Comparison of ENCODE assay signal across 8 cellular contexts in the genomic region with DNA sequence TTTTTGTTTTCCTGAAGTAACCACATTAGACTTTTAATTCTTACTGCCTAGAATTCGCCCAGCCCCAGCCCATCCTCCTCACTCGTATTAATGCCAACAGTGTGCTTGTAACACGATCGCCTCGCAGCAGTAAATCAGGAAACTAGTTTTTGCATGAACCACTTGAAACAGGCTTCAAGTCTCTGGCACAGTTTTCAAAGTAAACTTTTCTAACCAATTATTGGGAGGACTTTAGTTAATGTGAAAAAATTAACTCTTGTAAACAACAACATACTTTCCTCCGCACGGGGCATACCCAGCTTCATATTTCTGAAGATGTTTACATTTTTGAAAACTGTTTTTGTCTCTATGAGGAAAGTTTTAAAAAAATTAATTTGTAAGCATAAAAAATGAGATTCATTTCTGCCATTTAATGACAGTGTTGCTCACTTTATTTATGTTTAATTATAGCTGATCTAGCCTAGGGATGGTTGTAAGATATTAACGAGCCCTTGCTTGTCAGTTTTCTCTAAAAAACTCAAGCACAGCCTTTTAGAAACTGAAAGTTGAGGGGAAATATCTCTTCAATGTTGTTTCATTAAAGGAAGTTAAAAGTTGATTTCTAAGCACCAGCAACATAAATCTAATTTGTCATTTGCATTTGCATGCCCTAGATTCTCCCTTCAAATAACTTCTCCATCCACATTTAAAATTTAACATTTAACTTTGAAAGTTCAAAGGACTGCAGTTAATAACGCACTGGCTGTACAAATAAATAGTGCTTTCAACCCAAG. TPM values are rescaled to one million over a fixed set of nuclear protein-coding genes. Genes with fewer than 3 reads are reported as not detected.
DNase-seq lines count a peak whose midpoint lies in the region; ATAC-seq and TF ChIP-seq lines count a peak whose summit lies in the region.

No MANE protein-coding gene starts in this region.

- H3K9me3 Mint-ChIP-seq in activated CD4-positive, alpha-beta T cell treated with anti-CD3 and anti-CD28 coated beads for 36 hours (ENCODE audit: low read depth) = no peaks in the 10 kb centered on the region

- WGBS in suprapubic skin = 5% methylated on average over 9 of the region's 9 CpGs

- no peak overlapping the region for H3K27ac Mint-ChIP-seq in activated CD4-positive, alpha-beta T cell treated with anti-CD3 and anti-CD28 coated beads for 36 hours

- no peaks in the 10 kb centered on the region for H3K36me3 Mint-ChIP-seq in activated CD4-positive, alpha-beta T cell treated with anti-CD3 and anti-CD28 coated beads for 36 hours (ENCODE audit: low read depth)

- TF ChIP-seq CTCF in RWPE2 (IDR thresholded peaks at IDR 0.05; ENCODE audit: poor library complexity, severe bottlenecking) (no peak), left ventricle myocardium inferior (IDR thresholded peaks at IDR 0.05; ENCODE audit: borderline replicate concordance) (no peak), suprapubic skin (IDR thresholded peaks at IDR 0.05) (no peak)

- peaks cover 14% of the 10 kb centered on the region for H3K27me3 Mint-ChIP-seq in activated CD4-positive, alpha-beta T cell treated with anti-CD3 and anti-CD28 coated beads for 36 hours

- no peak for ATAC-seq in activated CD4-positive, alpha-beta T cell treated with anti-CD3 and anti-CD28 coated beads for 36 hours
- ATAC-seq in RWPE2 (ENCODE audit: low read depth) = peak; percentile 35; the same call in 1 of the 3 replicates

- CTCF ChIA-PET in activated CD4-positive, alpha-beta T cell treated with anti-CD3 and anti-CD28 coated beads for 36 hours (lab: Charles Lee) = no interaction called here

- H3K27ac ChIP-seq in RWPE2 (ENCODE audit: poor library complexity, severe bottlenecking) (no peak overlapping the region), left ventricle myocardium inferior (replicated peaks) (peak overlapping the region; percentile 77), suprapubic skin (peak overlapping the region; percentile 66)

- no peak for DNase-seq in activated CD4-positive, alpha-beta T cell treated with anti-CD3 and anti-CD28 coated beads for 36 hours
- DNase-seq in activated CD4-positive, alpha-beta T cell treated with anti-CD3 and anti-CD28 coated beads for 1 hour = no peak
- DNase-seq in RWPE2 (ENCODE audit: low spot score) (no peak), left ventricle myocardium inferior (no peak), suprapubic skin (ENCODE audit: low spot score in 2 of 2) (no peak), SW480 (ENCODE audit: low spot score) (no peak), activated gamma-delta T cell (lab: John Stamatoyannopoulos, UW) (no peak), RKO (ENCODE audit: low spot score) (no peak)

- no peak overlapping the region for H3K4me3 ChIP-seq in RWPE2 (ENCODE audit: severe bottlenecking)
- peak overlapping the region; percentile 34 for H3K4me3 ChIP-seq in left ventricle myocardium inferior
- peak overlapping the region; percentile 20 for H3K4me3 ChIP-seq in suprapubic skin

- intact Hi-C loops in activated CD4-positive, alpha-beta T cell treated with anti-CD3 and anti-CD28 coated beads for 36 hours (cut with DNase I, micrococcal nuclease) = no loop called here
- intact Hi-C loops in left ventricle myocardium inferior (cut with micrococcal nuclease) = no loop called here

- TF ChIP-seq POLR2A in suprapubic skin (IDR thresholded peaks at IDR 0.05) = no peak

- POLR2A ChIA-PET in activated CD4-positive, alpha-beta T cell treated with anti-CD3 and anti-CD28 coated beads for 36 hours (lab: Charles Lee) = no interaction called here

- no peak for TF ChIP-seq EP300 in suprapubic skin (IDR thresholded peaks at IDR 0.05)

- peaks cover 5% of the 10 kb centered on the region for H3K4me1 ChIP-seq in RWPE2 (ENCODE audit: insufficient read depth, poor library complexity, severe bottlenecking)
- peaks cover 43% of the 10 kb centered on the region for H3K4me1 ChIP-seq in left ventricle myocardium inferior
- peaks cover 34% of the 10 kb centered on the region for H3K4me1 ChIP-seq in suprapubic skin

- H3K4me3 Mint-ChIP-seq in activated CD4-positive, alpha-beta T cell treated with anti-CD3 and anti-CD28 coated beads for 36 hours = peak overlapping the region; percentile 37

- no peaks in the 10 kb centered on the region for H3K9me3 ChIP-seq in RWPE2 (ENCODE audit: severe bottlenecking)
- no peaks in the 10 kb centered on the region for H3K9me3 ChIP-seq in left ventricle myocardium inferior (replicated peaks)
- H3K9me3 ChIP-seq in suprapubic skin = no peaks in the 10 kb centered on the region

- no peaks in the 10 kb centered on the region for H3K27me3 ChIP-seq in RWPE2 (ENCODE audit: insufficient read depth, poor library complexity, severe bottlenecking)
- no peaks in the 10 kb centered on the region for H3K27me3 ChIP-seq in left ventricle myocardium inferior (ENCODE audit: low read depth)
- H3K27me3 ChIP-seq in suprapubic skin = no peaks in the 10 kb centered on the region

- peaks cover 11% of the 10 kb centered on the region for H3K4me1 Mint-ChIP-seq in activated CD4-positive, alpha-beta T cell treated with anti-CD3 and anti-CD28 coated beads for 36 hours

- no peaks in the 10 kb centered on the region for H3K36me3 ChIP-seq in RWPE2 (ENCODE audit: low read depth)
- H3K36me3 ChIP-seq in left ventricle myocardium inferior = peaks cover 6% of the 10 kb centered on the region
- no peaks in the 10 kb centered on the region for H3K36me3 ChIP-seq in suprapubic skin

RNA-seq across cellular contexts. Expression of gene TNFRSF19, which starts 39.4 kb away (rescaled TPM):
- not detected for total RNA-seq in activated CD4-positive, alpha-beta T cell treated with anti-CD3 and anti-CD28 coated beads for 36 hours
- total RNA-seq in left ventricle myocardium inferior = 25.9 TPM
- 100 to 1,000 TPM in 1 of 4 donors, 10 to 100 TPM in 3; 74.6 to 100 (median 78.5) TPM for total RNA-seq in suprapubic skin

Comparison
In these comparisons a context has a peak if more than half of its experiments do, and no peak if none do; other contexts are left out.
1. RNA of gene TNFRSF19, which starts 39.4 kb away (total RNA-seq): 74.6 to 100 TPM in suprapubic skin and 25.9 TPM in left ventricle myocardium inferior (single experiment); not detected in activated CD4-positive, alpha-beta T cell treated with anti-CD3 and anti-CD28 coated beads for 36 hours; every median in the first group is over 10 times any median in the second.